In the genomic region with DNA sequence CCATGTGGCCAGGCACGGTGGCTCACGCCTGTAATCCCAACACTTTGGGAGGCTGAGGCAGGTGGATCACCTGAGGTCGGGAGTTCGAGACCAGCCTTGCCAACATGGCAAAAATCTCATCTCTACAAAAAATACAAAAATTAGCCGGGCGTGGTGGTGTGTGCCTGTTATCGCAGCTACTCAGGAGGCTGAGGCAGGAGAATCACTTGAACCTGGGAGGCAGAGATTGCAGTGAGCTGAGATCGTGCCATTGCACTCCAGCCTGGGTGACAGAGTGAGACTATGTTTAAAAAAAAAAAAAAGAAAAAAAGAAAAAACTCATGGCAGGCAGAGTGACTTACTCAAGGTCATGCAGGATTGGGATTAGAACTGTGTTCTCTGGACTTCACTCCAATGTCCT, we compare ENCODE assay signal across 10 cellular contexts. TPM values are rescaled to one million over a fixed set of nuclear protein-coding genes. Genes with fewer than 3 reads are reported as not detected.
DNase-seq lines count a peak whose midpoint lies in the region; ATAC-seq and TF ChIP-seq lines count a peak whose summit lies in the region.
"Not testable (repeated sequence)": the region's sequence is repeated elsewhere in the genome, so short reads cannot be mapped to it uniquely, and the experiment has no call there.
"Had no signal": no experiment of that assay in that cellular context is flagged by ENCODE, and none has a peak within 500 bp of the region (broad histone marks: within the 10 kb centered on the region; RNA-seq: fewer than 3 reads in every experiment).

No MANE protein-coding gene starts in this region.

- H3K27ac Mint-ChIP-seq in T-helper 1 cell treated with Interleukin-12 subunit alpha and Interleukin-12 subunit beta and Interleukin-4 antibody, amounts not matched to agents 30 μg/mL and 1 μg/mL, for 36 hours: peak overlapping the region; percentile 96
- H3K27ac Mint-ChIP-seq in activated CD8-positive, alpha-beta T cell treated with anti-CD3 and anti-CD28 coated beads, Interleukin-2, amount 10 ng/mL, durations not matched to agents 7 days and 5 days: peak overlapping the region; percentile 91
- peak overlapping the region; percentile 55 for H3K27ac Mint-ChIP-seq in activated naive CD8-positive, alpha-beta T cell treated with anti-CD3 and anti-CD28 coated beads, Interleukin-2, amount 50 U/mL, for 24 hours

- intact Hi-C loops in upper lobe of right lung (cut with DNase I): not testable (repeated sequence)

- not testable (repeated sequence) for H3K9me3 ChIP-seq in HEK293 (ENCODE audit: control insufficient read depth, insufficient read depth, low read depth, low read length); muscle layer of duodenum (ENCODE audit: control insufficient read depth in 1 of 2, low read length in 2 of 2); skeletal muscle satellite cell (replicated peaks; ENCODE audit: low read length); upper lobe of right lung

- not testable (repeated sequence) for H3K4me3 ChIP-seq in HEK293 (ENCODE audit: low read depth, low read length); skeletal muscle satellite cell (ENCODE audit: low read length)
- H3K4me3 ChIP-seq in muscle layer of duodenum (ENCODE audit: low read depth in 1 of 2, low read length in 2 of 2) (peak overlapping the region; percentile 60 to 72), upper lobe of right lung (peak overlapping the region; percentile 90)

- not testable (repeated sequence) for H3K9me3 Mint-ChIP-seq in T-helper 1 cell treated with Interleukin-12 subunit alpha and Interleukin-12 subunit beta and Interleukin-4 antibody, amounts not matched to agents 30 μg/mL and 1 μg/mL, for 36 hours; activated CD8-positive, alpha-beta T cell treated with anti-CD3 and anti-CD28 coated beads, Interleukin-2, amount 10 ng/mL, durations not matched to agents 7 days and 5 days (ENCODE audit: insufficient read depth); activated naive CD8-positive, alpha-beta T cell treated with anti-CD3 and anti-CD28 coated beads, Interleukin-2, amount 50 U/mL, for 24 hours

- H3K9ac ChIP-seq in skeletal muscle satellite cell (ENCODE audit: low read depth, low read length): not testable (repeated sequence)

- TF ChIP-seq CTCF in HEK293 (tag by site-specific recombination; IDR thresholded peaks at IDR 0.05); upper lobe of right lung (IDR thresholded peaks at IDR 0.05): not testable (repeated sequence)

- H3K4me3 Mint-ChIP-seq in T-helper 1 cell treated with Interleukin-12 subunit alpha and Interleukin-12 subunit beta and Interleukin-4 antibody, amounts not matched to agents 30 μg/mL and 1 μg/mL, for 36 hours: peak overlapping the region; percentile 96
- H3K4me3 Mint-ChIP-seq in activated CD8-positive, alpha-beta T cell treated with anti-CD3 and anti-CD28 coated beads, Interleukin-2, amount 10 ng/mL, durations not matched to agents 7 days and 5 days: peak overlapping the region; percentile 84
- peak overlapping the region; percentile 74 for H3K4me3 Mint-ChIP-seq in activated naive CD8-positive, alpha-beta T cell treated with anti-CD3 and anti-CD28 coated beads, Interleukin-2, amount 50 U/mL, for 24 hours

- not testable (repeated sequence) for H3K27ac ChIP-seq in HEK293 (ENCODE audit: extremely low read depth, low read depth, low read length); muscle layer of duodenum (ENCODE audit: low read length)
- H3K27ac ChIP-seq in epithelial cell of prostate: peak overlapping the region; percentile 96
- peak overlapping the region; percentile 42 for H3K27ac ChIP-seq in upper lobe of right lung

- peaks cover 62% of the 10 kb centered on the region for H3K4me1 Mint-ChIP-seq in T-helper 1 cell treated with Interleukin-12 subunit alpha and Interleukin-12 subunit beta and Interleukin-4 antibody, amounts not matched to agents 30 μg/mL and 1 μg/mL, for 36 hours (ENCODE audit: low read depth)
- H3K4me1 Mint-ChIP-seq in activated CD8-positive, alpha-beta T cell treated with anti-CD3 and anti-CD28 coated beads, Interleukin-2, amount 10 ng/mL, durations not matched to agents 7 days and 5 days (ENCODE audit: low read depth): peaks cover 79% of the 10 kb centered on the region
- peaks cover 47% of the 10 kb centered on the region for H3K4me1 Mint-ChIP-seq in activated naive CD8-positive, alpha-beta T cell treated with anti-CD3 and anti-CD28 coated beads, Interleukin-2, amount 50 U/mL, for 24 hours

- not testable (repeated sequence) for H3K27me3 Mint-ChIP-seq in T-helper 1 cell treated with Interleukin-12 subunit alpha and Interleukin-12 subunit beta and Interleukin-4 antibody, amounts not matched to agents 30 μg/mL and 1 μg/mL, for 36 hours (ENCODE audit: low read depth); activated CD8-positive, alpha-beta T cell treated with anti-CD3 and anti-CD28 coated beads, Interleukin-2, amount 10 ng/mL, durations not matched to agents 7 days and 5 days (ENCODE audit: low read depth); activated naive CD8-positive, alpha-beta T cell treated with anti-CD3 and anti-CD28 coated beads, Interleukin-2, amount 50 U/mL, for 24 hours

- H3K36me3 ChIP-seq in HEK293 (ENCODE audit: control insufficient read depth in 2 of 2, insufficient read depth in 1 of 2, low read length in 2 of 2) (peaks cover 0 to 19% of the 10 kb centered on the region in 2 experiments; a peak in 1 of 3 replicates), muscle layer of duodenum (ENCODE audit: control insufficient read depth in 1 of 2, insufficient read depth in 2 of 2, low read length in 2 of 2) (peaks cover 6 to 14% of the 10 kb centered on the region in 2 donors), skeletal muscle satellite cell (ENCODE audit: insufficient read depth, low read length) (peaks cover 35% of the 10 kb centered on the region)
- H3K36me3 ChIP-seq in upper lobe of right lung: not testable (repeated sequence)

- H3K4me2 ChIP-seq in skeletal muscle satellite cell (ENCODE audit: low read length): peak overlapping the region; percentile 90

- H3K27me3 ChIP-seq in muscle layer of duodenum (ENCODE audit: low read depth, low read length); skeletal muscle satellite cell (ENCODE audit: control insufficient read depth, insufficient read depth, low read length); upper lobe of right lung: not testable (repeated sequence)

- peaks cover 30% of the 10 kb centered on the region for H3K36me3 Mint-ChIP-seq in T-helper 1 cell treated with Interleukin-12 subunit alpha and Interleukin-12 subunit beta and Interleukin-4 antibody, amounts not matched to agents 30 μg/mL and 1 μg/mL, for 36 hours (ENCODE audit: low read depth)
- peaks cover 53% of the 10 kb centered on the region for H3K36me3 Mint-ChIP-seq in activated CD8-positive, alpha-beta T cell treated with anti-CD3 and anti-CD28 coated beads, Interleukin-2, amount 10 ng/mL, durations not matched to agents 7 days and 5 days (ENCODE audit: low read depth)
- not testable (repeated sequence) for H3K36me3 Mint-ChIP-seq in activated naive CD8-positive, alpha-beta T cell treated with anti-CD3 and anti-CD28 coated beads, Interleukin-2, amount 50 U/mL, for 24 hours (ENCODE audit: low read depth)

- ATAC-seq in activated CD8-positive, alpha-beta T cell treated with anti-CD3 and anti-CD28 coated beads, Interleukin-2, amount 10 ng/mL, durations not matched to agents 7 days and 5 days; activated naive CD8-positive, alpha-beta T cell treated with anti-CD3 and anti-CD28 coated beads, Interleukin-2, amount 50 U/mL, for 24 hours; upper lobe of right lung: not testable (repeated sequence)

- DNase-seq in activated CD8-positive, alpha-beta T cell treated with anti-CD3 and anti-CD28 coated beads, Interleukin-2, amount 10 ng/mL, durations not matched to agents 7 days and 5 days; activated naive CD8-positive, alpha-beta T cell treated with anti-CD3 and anti-CD28 coated beads, Interleukin-2, amount 50 U/mL, for 24 hours; epithelial cell of prostate (ENCODE audit: low read depth, low spot score); upper lobe of right lung: not testable (repeated sequence)

- CTCF ChIA-PET in HEK293 (lab: Yijun Ruan, JAX): interaction anchor here (0.6 to 17.1 kb wide), 11 partner anchors 7 to 102 kb away, joined by 3 to 660 read pairs (median 12); a partner anchor contains a TSS
- CTCF ChIA-PET in activated CD8-positive, alpha-beta T cell treated with anti-CD3 and anti-CD28 coated beads, Interleukin-2, amount 10 ng/mL, durations not matched to agents 7 days and 5 days (lab: Charles Lee): interaction anchor here (0.5 to 15.4 kb wide), 6 partner anchors 8 to 287 kb away, joined by 3 to 796 read pairs (median 10); no protein-coding TSS in a partner anchor

- POLR2A ChIA-PET in HEK293 (lab: Yijun Ruan, JAX): not testable (repeated sequence)
- POLR2A ChIA-PET in activated CD8-positive, alpha-beta T cell treated with anti-CD3 and anti-CD28 coated beads, Interleukin-2, amount 10 ng/mL, durations not matched to agents 7 days and 5 days (lab: Charles Lee): interaction anchor here (0.6 to 3.2 kb wide), 3 partner anchors 41 to 204 kb away, joined by 3 to 15 read pairs (median 4); a partner anchor contains a TSS

- not testable (repeated sequence) for H3K4me1 ChIP-seq in HEK293 (ENCODE audit: control insufficient read depth, insufficient read depth, low read length)
- peaks cover 12 to 38% of the 10 kb centered on the region in 2 donors for H3K4me1 ChIP-seq in muscle layer of duodenum (ENCODE audit: control insufficient read depth in 1 of 2, insufficient read depth in 2 of 2, low read length in 2 of 2)
- peaks cover 49% of the 10 kb centered on the region for H3K4me1 ChIP-seq in skeletal muscle satellite cell (ENCODE audit: control insufficient read depth, insufficient read depth, low read length)
- peaks cover 56% of the 10 kb centered on the region for H3K4me1 ChIP-seq in upper lobe of right lung

RNA-seq across cellular contexts. Expression of a gene that starts 2.6 kb away (rescaled TPM):
- total RNA-seq in activated CD8-positive, alpha-beta T cell treated with anti-CD3 and anti-CD28 coated beads, Interleukin-2, amount 10 ng/mL, durations not matched to agents 7 days and 5 days: 10 to 100 TPM; 12.6 to 13.5 TPM
- total RNA-seq in skeletal muscle satellite cell (2012; rRNA removed): 2.8 and 4.4 TPM in 2 replicates
- 44.3 TPM for total RNA-seq in upper lobe of right lung

RNA-seq across cellular contexts. Expression of a gene that starts 16.1 kb away (rescaled TPM):
- under 1 TPM; 0.13 to 0.16 TPM for total RNA-seq in activated CD8-positive, alpha-beta T cell treated with anti-CD3 and anti-CD28 coated beads, Interleukin-2, amount 10 ng/mL, durations not matched to agents 7 days and 5 days
- not detected in 2 replicates for total RNA-seq in skeletal muscle satellite cell (2012; rRNA removed)
- total RNA-seq in upper lobe of right lung: 0.23 TPM
- total RNA-seq: CD8-positive, alpha-beta memory T cell; HepG2 had no signal

RNA-seq across cellular contexts. Expression of a gene that starts 40.9 kb away (rescaled TPM):
- 10 to 100 TPM; 62.4 to 64.7 TPM for total RNA-seq in activated CD8-positive, alpha-beta T cell treated with anti-CD3 and anti-CD28 coated beads, Interleukin-2, amount 10 ng/mL, durations not matched to agents 7 days and 5 days
- total RNA-seq in skeletal muscle satellite cell (2012; rRNA removed): 64.4 and 70.6 TPM in 2 replicates
- 54.0 TPM for total RNA-seq in upper lobe of right lung

RNA-seq across cellular contexts. Expression of a gene that starts 57.8 kb away (rescaled TPM):
- 100 to 1,000 TPM; 108 to 112 TPM for total RNA-seq in activated CD8-positive, alpha-beta T cell treated with anti-CD3 and anti-CD28 coated beads, Interleukin-2, amount 10 ng/mL, durations not matched to agents 7 days and 5 days
- 38.9 and 46.9 TPM in 2 replicates for total RNA-seq in skeletal muscle satellite cell (2012; rRNA removed)
- total RNA-seq in upper lobe of right lung: 120 TPM
